In the genomic region with DNA sequence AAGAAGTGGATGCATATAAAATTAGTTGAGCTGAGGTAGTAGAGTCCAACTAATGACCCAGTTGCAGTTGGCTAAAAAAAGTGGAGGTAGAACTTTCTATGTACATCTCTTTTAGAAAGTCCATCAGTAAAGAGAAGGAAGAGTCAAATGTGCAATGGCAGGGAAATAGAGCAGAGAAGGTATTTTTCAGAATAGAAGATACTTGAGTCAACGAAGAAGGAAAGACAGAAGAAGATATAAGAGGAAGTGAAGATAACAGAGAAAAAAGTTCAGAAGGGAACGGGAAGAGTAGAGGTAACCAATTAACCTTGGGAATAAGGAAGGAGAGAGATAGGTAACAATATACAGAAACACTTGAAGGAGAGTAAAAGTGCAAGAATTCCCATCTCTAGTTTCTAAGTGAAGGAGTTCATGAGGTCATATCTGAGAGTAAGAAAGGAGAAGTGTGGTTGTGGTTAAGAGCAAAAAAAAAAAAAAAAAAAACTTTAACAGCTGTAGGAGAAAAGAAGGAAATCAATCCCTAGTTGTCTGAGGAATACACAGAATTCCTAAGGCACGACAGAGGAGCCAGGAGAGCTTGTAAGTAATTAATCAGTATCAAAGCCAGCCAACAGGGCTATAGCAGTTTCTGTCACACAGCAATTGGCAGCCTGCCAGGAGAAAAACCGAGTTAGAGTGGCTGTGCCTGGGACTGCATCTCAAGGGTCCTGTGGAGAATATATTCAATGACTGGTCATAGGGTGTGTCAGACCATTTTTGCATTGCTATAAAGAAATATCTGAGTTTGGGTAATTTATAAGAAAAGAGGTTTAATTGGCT, we compare ENCODE assay signal across 8 cellular contexts.
A peak's percentile ranks its signal among the peaks of the same experiment; 100 is the strongest.
DNase-seq lines count a peak whose midpoint lies in the region; ATAC-seq lines count a peak whose summit lies in the region.

No MANE protein-coding gene starts in this region.

- DNase-seq in EH (ENCODE audit: low read depth): peak; percentile 53
- DNase-seq in SKM-1 (lab: John Stamatoyannopoulos, UW; ENCODE audit: unreplicated experiment): peak; percentile 39
- DNase-seq in iPS-NIHi11 (ENCODE audit: low spot score): peak; percentile 17
- DNase-seq in left lobe of liver (ENCODE audit: low spot score): no peak

- ATAC-seq in HG02798 (IDR thresholded peaks at IDR 0.05; ENCODE audit: poor library complexity, unreplicated experiment) (peak; percentile 62), HG02678 (IDR thresholded peaks at IDR 0.05; ENCODE audit: unreplicated experiment) (no peak), GM21447 (IDR thresholded peaks at IDR 0.05; ENCODE audit: unreplicated experiment) (no peak), GM19324 (IDR thresholded peaks at IDR 0.05; ENCODE audit: low FRiP score, unreplicated experiment) (no peak), left lobe of liver (no peak)
